In the genomic region with DNA sequence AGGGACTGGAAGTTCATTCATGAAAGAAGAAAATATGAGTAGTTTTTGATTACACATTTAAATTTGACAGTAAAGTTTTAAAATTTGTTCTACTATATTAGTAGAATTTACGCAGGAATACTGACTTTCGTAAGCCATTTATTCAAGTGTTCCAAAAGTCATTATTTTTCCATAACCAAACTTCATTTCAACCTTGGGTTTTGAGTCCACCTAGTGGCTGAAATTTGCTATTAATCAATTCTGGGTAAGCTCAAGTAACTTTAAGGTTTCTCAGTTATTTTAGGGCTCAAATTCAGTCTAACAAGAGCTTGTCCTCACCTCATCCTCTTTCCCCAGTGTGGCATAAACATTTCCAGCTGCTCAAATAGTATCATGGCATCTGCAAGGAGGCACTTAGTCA, we compare ENCODE assay signal across 9 cellular contexts.
A peak's percentile ranks its signal among the peaks of the same experiment; 100 is the strongest.
DNase-seq lines count a peak whose midpoint lies in the region; ATAC-seq and TF ChIP-seq lines count a peak whose summit lies in the region.
"Had no signal": no experiment of that assay in that cellular context is flagged by ENCODE, and none has a peak within 500 bp of the region (broad histone marks: within the 10 kb centered on the region; RNA-seq: fewer than 3 reads in every experiment).

No MANE protein-coding gene starts in this region.

- H3K4me3 ChIP-seq in NB4 (ENCODE audit: low read depth, low read length) (no peak overlapping the region), retinal pigment epithelial cell (ENCODE audit: low read length) (no peak overlapping the region)

- TF ChIP-seq CTCF in GM12874 (IDR thresholded peaks at IDR 0.05; ENCODE audit: insufficient read depth, low read depth, low read length) = peak; percentile 8; the same call in 1 of the 2 replicates
- peak; percentile 36 for TF ChIP-seq CTCF in NB4 (IDR thresholded peaks at IDR 0.05; ENCODE audit: low read depth, low read length)
- peak; percentile 49 for TF ChIP-seq CTCF in retinal pigment epithelial cell (conservative IDR thresholded peaks at IDR 0.05; ENCODE audit: low read depth, low read length)

- DNase-seq in NB4 (ENCODE audit: low read depth) (peak; percentile 22), epidermal melanocyte (ENCODE audit: insufficient read length, low spot score) (peak; percentile 14), retinal pigment epithelial cell (ENCODE audit: low read depth) (no peak), sciatic nerve (ENCODE audit: low spot score) (no peak)
- DNase-seq in activated CD4-positive, alpha-beta T cell treated with anti-CD3 and anti-CD28 coated beads, Interleukin-2, amount 50 U/mL, for 4 hours = no peak

- ATAC-seq in GM18517 (IDR thresholded peaks at IDR 0.05; ENCODE audit: unreplicated experiment) (no peak), sciatic nerve (no peak), GM21528 (IDR thresholded peaks at IDR 0.05; ENCODE audit: low FRiP score, unreplicated experiment) (no peak)
- ATAC-seq: naive thymus-derived CD4-positive, alpha-beta T cell had no signal

- no peak for TF ChIP-seq POLR2A in NB4 (IDR thresholded peaks at IDR 0.05; ENCODE audit: extremely low read depth, insufficient read length)

- intact Hi-C loops in sciatic nerve (cut with DNase I) = no loop called here

Comparison
In these comparisons a context has a peak if more than half of its experiments do, and no peak if none do; other contexts are left out.
1. DNase-seq: peak in NB4 (single experiment) and epidermal melanocyte (single experiment); none in retinal pigment epithelial cell (single experiment), sciatic nerve (single experiment) and activated CD4-positive, alpha-beta T cell treated with anti-CD3 and anti-CD28 coated beads, Interleukin-2, amount 50 U/mL, for 4 hours (0 of 2).
2. Peak in every context shown above with its lines, with median percentiles within 50 percentile points of each other: CTCF ChIP-seq.